30 cellular contexts compared by ENCODE assay signal in the genomic region with DNA sequence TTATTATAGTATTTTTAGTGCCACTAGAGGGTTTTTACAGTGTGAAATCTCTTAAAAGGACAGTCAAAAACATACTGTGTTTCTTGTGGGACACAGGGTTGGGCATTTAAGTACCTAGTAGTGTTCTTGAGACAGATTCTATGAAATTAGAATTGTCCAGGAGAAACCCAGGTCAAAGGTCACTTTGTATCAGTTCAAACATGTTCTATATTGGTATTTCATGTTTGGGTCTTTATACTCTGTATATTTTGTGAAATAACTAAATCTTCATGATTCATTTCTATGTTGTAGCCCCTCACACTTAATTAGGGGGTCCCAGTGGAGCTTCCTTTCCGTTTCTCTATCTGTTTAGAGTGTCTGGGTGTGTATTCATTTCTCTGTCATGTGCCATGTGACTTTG.
"Had no signal": no experiment of that assay in that cellular context is flagged by ENCODE, and none has a peak within 500 bp of the region (broad histone marks: within the 10 kb centered on the region; RNA-seq: fewer than 3 reads in every experiment).

No MANE protein-coding gene starts in this region.

- H3K4me3 Mint-ChIP-seq: activated B cell treated with CpG ODN at 0.5 μM for 24 hours; activated CD4-positive, alpha-beta T cell treated with anti-CD3 and anti-CD28 coated beads, Interleukin-2, amount 10 ng/mL, durations not matched to agents 24 days and 14 days; activated CD8-positive, alpha-beta memory T cell treated with anti-CD3 and anti-CD28 coated beads, Interleukin-2, amount 10 ng/mL, durations not matched to agents 7 days and 5 days; activated naive CD8-positive, alpha-beta T cell treated with anti-CD3 and anti-CD28 coated beads, Interleukin-2, amount 50 U/mL, for 24 hours; activated T-cell treated with anti-CD3 and anti-CD28 coated beads, Interleukin-2, amount 50 U/mL, for 24 hours; activated T-helper 1 cell treated with anti-CD3 and anti-CD28 coated beads, Interleukin-12 subunit alpha, Interleukin-12 subunit beta, Interleukin-2, Interleukin-4 antibody, amounts not matched to agents 30 ng/mL and 10 ng/mL and 1 ng/mL, durations not matched to agents 14 hours and 24 hours and 36 hours; T-helper 1 cell treated with Interleukin-12 subunit alpha and Interleukin-12 subunit beta and Interleukin-4 antibody, amounts not matched to agents 30 μg/mL and 1 μg/mL, for 36 hours had no signal

- H3K9me3 Mint-ChIP-seq: activated B cell treated with CpG ODN at 0.5 μM for 24 hours; activated CD4-positive, alpha-beta T cell treated with anti-CD3 and anti-CD28 coated beads, Interleukin-2, amount 10 ng/mL, durations not matched to agents 24 days and 14 days; activated T-cell treated with anti-CD3 and anti-CD28 coated beads, Interleukin-2, amount 50 U/mL, for 24 hours had no signal

- H3K27ac Mint-ChIP-seq: activated B cell treated with CpG ODN at 0.5 μM for 24 hours; activated CD4-positive, alpha-beta T cell treated with anti-CD3 and anti-CD28 coated beads, Interleukin-2, amount 10 ng/mL, durations not matched to agents 24 days and 14 days; activated CD8-positive, alpha-beta memory T cell treated with anti-CD3 and anti-CD28 coated beads, Interleukin-2, amount 10 ng/mL, durations not matched to agents 7 days and 5 days; activated naive CD4-positive, alpha-beta T cell treated with anti-CD3 and anti-CD28 coated beads, Interleukin-2, amount 50 U/mL, for 72 hours; activated naive CD8-positive, alpha-beta T cell treated with anti-CD3 and anti-CD28 coated beads, Interleukin-2, amount 50 U/mL, for 24 hours; activated T-cell treated with anti-CD3 and anti-CD28 coated beads, Interleukin-2, amount 50 U/mL, for 24 hours; activated T-helper 1 cell treated with anti-CD3 and anti-CD28 coated beads, Interleukin-12 subunit alpha, Interleukin-12 subunit beta, Interleukin-2, Interleukin-4 antibody, amounts not matched to agents 30 ng/mL and 10 ng/mL and 1 ng/mL, durations not matched to agents 14 hours and 24 hours and 36 hours; T-helper 1 cell treated with Interleukin-12 subunit alpha and Interleukin-12 subunit beta and Interleukin-4 antibody, amounts not matched to agents 30 μg/mL and 1 μg/mL, for 36 hours had no signal

- H3K27me3 ChIP-seq: ascending aorta, body of pancreas, SJSA1 had no signal

- H3K9me3 ChIP-seq: ascending aorta, body of pancreas, SJSA1 had no signal

- H3K27ac ChIP-seq: ascending aorta, body of pancreas, RWPE1, SJSA1 had no signal

- H3K27me3 Mint-ChIP-seq: activated B cell treated with CpG ODN at 0.5 μM for 24 hours; activated CD4-positive, alpha-beta T cell treated with anti-CD3 and anti-CD28 coated beads, Interleukin-2, amount 10 ng/mL, durations not matched to agents 24 days and 14 days; activated CD8-positive, alpha-beta memory T cell treated with anti-CD3 and anti-CD28 coated beads, Interleukin-2, amount 10 ng/mL, durations not matched to agents 7 days and 5 days; activated naive CD8-positive, alpha-beta T cell treated with anti-CD3 and anti-CD28 coated beads, Interleukin-2, amount 50 U/mL, for 24 hours; activated T-cell treated with anti-CD3 and anti-CD28 coated beads, Interleukin-2, amount 50 U/mL, for 24 hours had no signal

- H3K36me3 Mint-ChIP-seq: activated CD8-positive, alpha-beta memory T cell treated with anti-CD3 and anti-CD28 coated beads, Interleukin-2, amount 10 ng/mL, durations not matched to agents 7 days and 5 days; activated naive CD4-positive, alpha-beta T cell treated with anti-CD3 and anti-CD28 coated beads, Interleukin-2, amount 50 U/mL, for 72 hours had no signal

- DNase-seq: activated B cell treated with CpG ODN at 0.5 μM for 24 hours; activated CD4-positive, alpha-beta T cell treated with anti-CD3 and anti-CD28 coated beads for 1 hour; activated CD4-positive, alpha-beta T cell treated with anti-CD3 and anti-CD28 coated beads, Interleukin-2, amount 10 ng/mL, durations not matched to agents 24 days and 14 days; activated CD4-positive, alpha-beta T cell treated with anti-CD3 and anti-CD28 coated beads, Interleukin-2, amount 50 U/mL, for 48 hours; activated CD8-positive, alpha-beta memory T cell treated with anti-CD3 and anti-CD28 coated beads, Interleukin-2, amount 10 ng/mL, durations not matched to agents 7 days and 5 days; activated effector memory CD4-positive, alpha-beta T cell treated with Interleukin-2 at 50 U/mL for 16 hours; activated naive CD4-positive, alpha-beta T cell; activated naive CD8-positive, alpha-beta T cell treated with anti-CD3 and anti-CD28 coated beads, Interleukin-2, amount 50 U/mL, for 24 hours; activated T-cell treated with anti-CD3 and anti-CD28 coated beads, Interleukin-2, amount 50 U/mL, for 24 hours; amniotic stem cell; body of pancreas; MM.1S; NCI-H1105; NCI-H1436; NCI-H1694 treated with DMSO at 0.1 percent for 48 hours; NCI-H2029 treated with DMSO at 0.1 percent for 48 hours; NCI-H345; NCI-H510A treated with DMSO at 0.1 percent for 48 hours; NK-92 treated with Interleukin-12 subunit alpha and Interleukin-12 subunit beta, amount 100 ng/mL, for 24 hours; OCI-M1; SHP77; SW 1271 had no signal

- H3K4me1 ChIP-seq: SJSA1 had no signal

- H3K36me3 ChIP-seq: ascending aorta, SJSA1 had no signal

- ATAC-seq: activated CD8-positive, alpha-beta memory T cell treated with anti-CD3 and anti-CD28 coated beads, Interleukin-2, amount 10 ng/mL, durations not matched to agents 7 days and 5 days; activated naive CD4-positive, alpha-beta T cell treated with anti-CD3 and anti-CD28 coated beads, Interleukin-2, amount 50 U/mL, for 72 hours; activated naive CD8-positive, alpha-beta T cell treated with anti-CD3 and anti-CD28 coated beads, Interleukin-2, amount 50 U/mL, for 24 hours; body of pancreas; Panc1; SK-N-SH treated with all-trans-retinoic acid at 6 μM for 48 hours had no signal

- H3K4me3 ChIP-seq: ascending aorta, body of pancreas, SJSA1 had no signal

- H3K4me1 Mint-ChIP-seq: activated B cell treated with CpG ODN at 0.5 μM for 24 hours; activated CD4-positive, alpha-beta T cell treated with anti-CD3 and anti-CD28 coated beads, Interleukin-2, amount 10 ng/mL, durations not matched to agents 24 days and 14 days; activated CD8-positive, alpha-beta memory T cell treated with anti-CD3 and anti-CD28 coated beads, Interleukin-2, amount 10 ng/mL, durations not matched to agents 7 days and 5 days; activated naive CD8-positive, alpha-beta T cell treated with anti-CD3 and anti-CD28 coated beads, Interleukin-2, amount 50 U/mL, for 24 hours had no signal
